ENCODE assay signal across 22 cellular contexts in the genomic region with DNA sequence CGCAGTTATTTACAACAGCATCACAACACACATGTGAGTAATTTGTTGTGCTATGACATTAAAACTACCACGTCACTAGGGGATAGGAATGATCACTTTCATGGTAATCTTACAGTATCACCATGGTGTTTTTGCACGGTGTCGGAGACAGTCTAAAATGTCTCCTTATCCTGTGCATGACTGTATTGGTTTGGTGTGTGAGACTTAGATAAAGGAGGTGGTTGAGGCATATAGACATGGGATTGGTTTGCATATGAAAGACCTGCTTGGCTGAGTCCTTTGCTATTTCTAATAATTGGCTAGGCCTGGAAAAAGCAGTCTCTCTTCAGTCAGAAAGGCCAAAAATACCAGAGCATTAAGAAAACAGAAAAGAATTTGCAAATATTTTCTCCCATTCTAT.
"Had no signal": no experiment of that assay in that cellular context is flagged by ENCODE, and none has a peak within 500 bp of the region (broad histone marks: within the 10 kb centered on the region; RNA-seq: fewer than 3 reads in every experiment).

No MANE protein-coding gene starts in this region.

- H3K4me2 ChIP-seq: KMS-11, SK-N-SH had no signal

- DNase-seq: Kasumi-1, MM.1S, NCI-H1092 treated with DMSO at 0.1 percent for 48 hours, NCI-H1436, NCI-H187, NCI-H2029, NCI-H2081 treated with DMSO at 0.1 percent for 48 hours, NCI-H2171, NCI-H226, NCI-H446, NCI-H510A, NCI-H524 treated with DMSO at 0.1 percent for 48 hours, NCI-H69, NCI-H774, PC-3, SHP77, SK-N-SH had no signal

- H3K9ac ChIP-seq: KMS-11, SK-N-SH had no signal

- H3K27ac ChIP-seq: HL-60, KMS-11, RWPE1 had no signal

- H3K9me3 ChIP-seq: SK-N-SH had no signal

- FAIRE-seq: HTR-8/SVneo had no signal

- ATAC-seq: Panc1, PC-3 had no signal
